Comparison of ENCODE assay signal across 12 cellular contexts in the genomic region with DNA sequence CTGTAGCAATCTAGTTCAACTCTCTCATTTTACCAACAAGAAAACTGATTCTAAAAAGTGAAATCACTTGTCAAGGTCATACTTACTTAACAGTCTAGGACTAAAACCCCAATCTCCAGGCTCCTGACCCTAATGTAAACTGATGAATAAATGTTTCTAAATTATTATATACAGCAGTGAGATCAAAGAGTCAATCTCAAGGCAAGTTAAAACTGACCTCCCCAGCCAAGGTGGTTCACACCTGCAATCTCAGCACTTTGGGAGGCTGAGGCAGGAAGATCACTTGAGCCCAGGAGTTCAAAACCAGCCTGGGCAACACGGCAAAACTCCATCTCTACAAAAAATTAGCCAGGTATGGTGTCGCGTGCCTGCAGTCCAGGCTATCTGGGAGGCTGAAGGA. TPM values are rescaled to one million over a fixed set of nuclear protein-coding genes. Genes with fewer than 3 reads are reported as not detected.
A peak's percentile ranks its signal among the peaks of the same experiment; 100 is the strongest.
DNase-seq lines count a peak whose midpoint lies in the region; ATAC-seq and TF ChIP-seq lines count a peak whose summit lies in the region.
"Had no signal": no experiment of that assay in that cellular context is flagged by ENCODE, and none has a peak within 500 bp of the region (broad histone marks: within the 10 kb centered on the region; RNA-seq: fewer than 3 reads in every experiment).

No MANE protein-coding gene starts in this region.

- H3K27me3 ChIP-seq in CD8-positive, alpha-beta T cell (ENCODE audit: insufficient read depth, low read length) = no peaks in the 10 kb centered on the region
- H3K27me3 ChIP-seq in PC-9 (ENCODE audit: insufficient read depth, low read depth) (no peaks in the 10 kb centered on the region), sigmoid colon (no peaks in the 10 kb centered on the region), tibial nerve (no peaks in the 10 kb centered on the region)

- H4K20me1 ChIP-seq in PC-9 (ENCODE audit: insufficient read depth) = no peaks in the 10 kb centered on the region

- peaks cover 27% of the 10 kb centered on the region; the same call in 1 of the 2 replicates for H3F3A ChIP-seq in PC-9 (ENCODE audit: insufficient read depth, low read depth)

- H3K9me3 ChIP-seq in CD8-positive, alpha-beta T cell (ENCODE audit: low read length) = no peaks in the 10 kb centered on the region
- H3K9me3 ChIP-seq in PC-9 (ENCODE audit: insufficient read depth, low read depth) (no peaks in the 10 kb centered on the region), sigmoid colon (no peaks in the 10 kb centered on the region), tibial nerve (no peaks in the 10 kb centered on the region)

- TF ChIP-seq EP300 in sigmoid colon (IDR thresholded peaks at IDR 0.05) = no peak
- no peak for TF ChIP-seq EP300 in tibial nerve (IDR thresholded peaks at IDR 0.05)

- H3K9me3 Mint-ChIP-seq in CD8-positive, alpha-beta T cell = no peaks in the 10 kb centered on the region
- H3K9me3 Mint-ChIP-seq in effector memory CD8-positive, alpha-beta T cell = no peaks in the 10 kb centered on the region
- H3K9me3 Mint-ChIP-seq in CD14-positive monocyte = peaks cover 0 to 6% (median 0%) of the 10 kb centered on the region in 7 donors

- H3K27ac Mint-ChIP-seq in CD8-positive, alpha-beta T cell = peak overlapping the region; percentile 81
- H3K27ac Mint-ChIP-seq in effector memory CD8-positive, alpha-beta T cell = peak overlapping the region; percentile 15 to 49
- H3K27ac Mint-ChIP-seq in CD14-positive monocyte = peak overlapping the region in 1 of 7 donors; percentile 57

- TF ChIP-seq CTCF in CD8-positive, alpha-beta T cell (IDR thresholded peaks at IDR 0.05) = no peak
- no peak for TF ChIP-seq CTCF in PC-9 (conservative IDR thresholded peaks at IDR 0.05)
- TF ChIP-seq CTCF in sigmoid colon (IDR thresholded peaks at IDR 0.05) = no peak
- no peak for TF ChIP-seq CTCF in tibial nerve (IDR thresholded peaks at IDR 0.05)
- TF ChIP-seq CTCF in CD14-positive monocyte (IDR thresholded peaks at IDR 0.05) = no peak

- H3K27me3 Mint-ChIP-seq in CD8-positive, alpha-beta T cell (ENCODE audit: low read depth) = no peaks in the 10 kb centered on the region
- H3K27me3 Mint-ChIP-seq in effector memory CD8-positive, alpha-beta T cell = no peaks in the 10 kb centered on the region
- H3K27me3 Mint-ChIP-seq in CD14-positive monocyte (ENCODE audit: low read depth in 3 of 3) = peaks cover 0 to 2% (median 0%) of the 10 kb centered on the region in 3 donors

- POLR2A ChIA-PET in CD8-positive, alpha-beta T cell (lab: Charles Lee) = interaction anchor here (0.6 to 0.9 kb wide), 4 partner anchors 31 to 92 kb away, joined by 3 read pairs; no protein-coding TSS in a partner anchor
- POLR2A ChIA-PET in PC-9 (lab: Charles Lee; ENCODE audit: unreplicated experiment) = no interaction called here

- H3K4me1 Mint-ChIP-seq in CD8-positive, alpha-beta T cell (ENCODE audit: low read depth) = peaks cover 16% of the 10 kb centered on the region
- H3K4me1 Mint-ChIP-seq in effector memory CD8-positive, alpha-beta T cell (ENCODE audit: low read depth in 2 of 2) = peaks cover 14% of the 10 kb centered on the region in 2 donors
- peaks cover 8% of the 10 kb centered on the region for H3K4me1 Mint-ChIP-seq in CD14-positive monocyte

- BruUV-seq in PC-9 (replicated peaks; lab: Mats Ljungman, UMichigan) = no TSS peak

- peaks cover 81% of the 10 kb centered on the region for H3K79me2 ChIP-seq in PC-9 (ENCODE audit: low read depth)

- H3K9me2 ChIP-seq in PC-9 (ENCODE audit: insufficient read depth) = no peaks in the 10 kb centered on the region

- H3K4me3 ChIP-seq in CD8-positive, alpha-beta T cell (ENCODE audit: low read depth, low read length) = no peak overlapping the region
- H3K4me3 ChIP-seq in PC-9 (no peak overlapping the region), sigmoid colon (no peak overlapping the region), tibial nerve (no peak overlapping the region)

- CTCF ChIA-PET in CD8-positive, alpha-beta T cell (lab: Charles Lee) = interaction anchor here (0.6 to 1.2 kb wide), 2 partner anchors 10 to 56 kb away, joined by 3 read pairs; no protein-coding TSS in a partner anchor
- CTCF ChIA-PET in PC-9 (lab: Charles Lee) = no interaction called here

- peak overlapping the region; percentile 32; the same call in 1 of the 2 replicates for H3K4me2 ChIP-seq in PC-9

- ATAC-seq in CD8-positive, alpha-beta T cell = no peak
- ATAC-seq in effector memory CD8-positive, alpha-beta T cell (replicated peaks) = no peak
- ATAC-seq in GM19463 (IDR thresholded peaks at IDR 0.05; ENCODE audit: unreplicated experiment) = no peak

- WGBS in sigmoid colon, 2 donors = 93 to 94% methylated on average over 3 of the region's 3 CpGs
- 88 to 91% methylated on average over 3 of the region's 3 CpGs for WGBS in tibial nerve, 2 donors

- no peak overlapping the region for H3K27ac ChIP-seq in CD8-positive, alpha-beta T cell (ENCODE audit: low read depth, low read length)
- H3K27ac ChIP-seq in PC-9 (peak overlapping the region; percentile 88), sigmoid colon (peak overlapping the region; percentile 70 to 99 (median 87)), tibial nerve (peak overlapping the region in 1 of 4 donors; percentile 17)
- H3K27ac ChIP-seq: HL-60 had no signal

- H3K4me1 ChIP-seq in CD8-positive, alpha-beta T cell (ENCODE audit: insufficient read depth, low read length) = no peaks in the 10 kb centered on the region
- H3K4me1 ChIP-seq in PC-9 (replicated peaks; ENCODE audit: insufficient read depth) = peaks cover 16% of the 10 kb centered on the region
- H3K4me1 ChIP-seq in sigmoid colon = peaks cover 0 to 84% (median 72%) of the 10 kb centered on the region in 4 donors
- H3K4me1 ChIP-seq in tibial nerve = peaks cover 0 to 18% (median 0%) of the 10 kb centered on the region in 4 donors

- no peaks in the 10 kb centered on the region for H3K36me3 ChIP-seq in CD8-positive, alpha-beta T cell (ENCODE audit: insufficient read depth, low read length)
- no peaks in the 10 kb centered on the region for H3K36me3 ChIP-seq in PC-9 (ENCODE audit: low read depth)
- no peaks in the 10 kb centered on the region for H3K36me3 ChIP-seq in sigmoid colon
- no peaks in the 10 kb centered on the region for H3K36me3 ChIP-seq in tibial nerve

- DNase-seq in CD8-positive, alpha-beta T cell = no peak
- DNase-seq in PC-9 (no peak), sigmoid colon (no peak), DMS 273 (lab: John Stamatoyannopoulos, UW; ENCODE audit: unreplicated experiment) (no peak), tibial nerve (ENCODE audit: low spot score in 2 of 2) (no peak), CD14-positive monocyte (ENCODE audit: low spot score) (no peak)
- no peak for DNase-seq in effector memory CD8-positive, alpha-beta T cell
- DNase-seq: activated CD8-positive, alpha-beta memory T cell treated with anti-CD3 and anti-CD28 coated beads for 24 hours; MM.1S; NCI-H2107 had no signal

- no peak overlapping the region for H3K4me3 Mint-ChIP-seq in CD8-positive, alpha-beta T cell
- H3K4me3 Mint-ChIP-seq in effector memory CD8-positive, alpha-beta T cell = no peak overlapping the region
- H3K4me3 Mint-ChIP-seq in CD14-positive monocyte = no peak overlapping the region

- H3K36me3 Mint-ChIP-seq in CD8-positive, alpha-beta T cell = peaks cover 11% of the 10 kb centered on the region
- H3K36me3 Mint-ChIP-seq in effector memory CD8-positive, alpha-beta T cell (ENCODE audit: insufficient read depth) = no peaks in the 10 kb centered on the region
- H3K36me3 Mint-ChIP-seq in CD14-positive monocyte = peaks cover 20 to 29% of the 10 kb centered on the region in 2 donors

- intact Hi-C loops in CD8-positive, alpha-beta T cell (cut with DNase I, micrococcal nuclease) = no loop called here
- intact Hi-C loops in PC-9 (cut with micrococcal nuclease; ENCODE audit: unreplicated experiment) = no loop called here
- intact Hi-C loops in sigmoid colon (cut with DNase I) = no loop called here
- intact Hi-C loops in CD14-positive monocyte (cut with micrococcal nuclease) = no loop called here

- no peak overlapping the region for H2AFZ ChIP-seq in PC-9

- TF ChIP-seq POLR2A in sigmoid colon (IDR thresholded peaks at IDR 0.05) (no peak), tibial nerve (IDR thresholded peaks at IDR 0.05) (no peak)

RNA-seq across cellular contexts. Expression of gene CLIP1, which starts 15.3 kb away (rescaled TPM):
- 10 to 100 TPM; 48.6 to 49.6 TPM for total RNA-seq in CD8-positive, alpha-beta T cell
- total RNA-seq in PC-9 (2021) = 80.8 and 86.9 TPM in 2 replicates
- 100 to 1,000 TPM; 159 to 257 (median 196) TPM for total RNA-seq in sigmoid colon
- polyA plus RNA-seq in sigmoid colon = 10 to 100 TPM; 16.8 to 20.1 (median 19.5) TPM
- 100 to 1,000 TPM in 1 of 4 donors, 10 to 100 TPM in 3; 89.2 to 105 (median 90.9) TPM for total RNA-seq in tibial nerve
- polyA plus RNA-seq in CD14-positive monocyte = 10 to 100 TPM in 1 of 2 donors, 1 to 10 TPM in 1; 6.7 to 12.9 TPM
